28 cellular contexts compared by ENCODE assay signal in genomic region chr3:126557761-126558160, GRCh38. TPM values are rescaled to one million over a fixed set of nuclear protein-coding genes. Genes with fewer than 3 reads are reported as not detected.
A peak's percentile ranks its signal among the peaks of the same experiment; 100 is the strongest.
DNase-seq lines count a peak whose midpoint lies in the region; ATAC-seq and TF ChIP-seq lines count a peak whose summit lies in the region.
"Had no signal": no experiment of that assay in that cellular context is flagged by ENCODE, and none has a peak within 500 bp of the region (broad histone marks: within the 10 kb centered on the region; RNA-seq: fewer than 3 reads in every experiment).

No MANE protein-coding gene starts in this region.

- H3K4me2 ChIP-seq in H9 (ENCODE audit: insufficient read depth, insufficient read length, low read length), result no peak overlapping the region
- H3K4me2 ChIP-seq in OCI-LY7 (ENCODE audit: low read length), result no peak overlapping the region

- H3K27me3 ChIP-seq in H9 (ENCODE audit: insufficient read depth, low read length) (no peaks in the 10 kb centered on the region), esophagus muscularis mucosa (peaks cover 0 to 8% (median 0%) of the 10 kb centered on the region in 4 donors)
- H3K27me3 ChIP-seq: uterus had no signal

- no peak overlapping the region for H2BK120ac ChIP-seq in H9 (ENCODE audit: low read depth, low read length, poor library complexity, severe bottlenecking)

- H2BK12ac ChIP-seq in H9 (ENCODE audit: insufficient read length, low read depth, low read length), result no peak overlapping the region

- peaks cover 4 to 5% of the 10 kb centered on the region in 2 experiments; a peak in 2 of 4 replicates for H3K4me1 Mint-ChIP-seq in H9
- H3K4me1 Mint-ChIP-seq: activated CD4-positive, alpha-beta T cell treated with anti-CD3 and anti-CD28 coated beads for 36 hours; activated naive CD8-positive, alpha-beta T cell treated with anti-CD3 and anti-CD28 coated beads, Interleukin-2, amount 10 ng/mL, durations not matched to agents 7 days and 5 days; stimulated activated effector memory CD8-positive, alpha-beta T cell treated with anti-CD3 and anti-CD28 coated beads, Interleukin-12 subunit alpha, Interleukin-12 subunit beta, amount 100 ng/mL, for 72 hours had no signal

- no peak overlapping the region for H2BK15ac ChIP-seq in H9 (ENCODE audit: low read depth, low read length)

- no peak overlapping the region for H3K23ac ChIP-seq in H9 (ENCODE audit: insufficient read length, low read depth, low read length)

- no peaks in the 10 kb centered on the region for H4K20me1 ChIP-seq in H9 (ENCODE audit: control insufficient read depth, insufficient read depth, insufficient read length)
- no peaks in the 10 kb centered on the region for H4K20me1 ChIP-seq in OCI-LY7 (ENCODE audit: insufficient read depth, low read length)

- CTCF ChIA-PET in OCI-LY7 (lab: Charles Lee; ENCODE audit: unreplicated experiment), result no interaction called here

- no peak for TF ChIP-seq POLR2A in esophagus muscularis mucosa (IDR thresholded peaks at IDR 0.05; ENCODE audit: low read depth)

- no peak overlapping the region for H3K4ac ChIP-seq in H9 (ENCODE audit: low read depth, low read length)

- H3K79me1 ChIP-seq in H9 (ENCODE audit: insufficient read depth, low read depth, low read length, poor library complexity, severe bottlenecking), result no peaks in the 10 kb centered on the region

- ATAC-seq in HG03469 (IDR thresholded peaks at IDR 0.05; ENCODE audit: unreplicated experiment), result no peak
- ATAC-seq: activated CD4-positive, alpha-beta T cell treated with anti-CD3 and anti-CD28 coated beads for 36 hours had no signal

- intact Hi-C loops in esophagus muscularis mucosa (cut with DNase I), result no loop called here
- intact Hi-C loops in posterior vena cava (cut with DNase I), result no loop called here
- intact Hi-C loops in OCI-LY7 (cut with micrococcal nuclease; ENCODE audit: unreplicated experiment), result no loop called here

- TF ChIP-seq EP300 in esophagus muscularis mucosa (IDR thresholded peaks at IDR 0.05), result no peak

- no peaks in the 10 kb centered on the region for H3K4me1 ChIP-seq in H9 (ENCODE audit: insufficient read depth, low read length)
- H3K4me1 ChIP-seq in esophagus muscularis mucosa, result no peaks in the 10 kb centered on the region
- no peaks in the 10 kb centered on the region for H3K4me1 ChIP-seq in OCI-LY7 (ENCODE audit: insufficient read depth, low read length, poor library complexity, severe bottlenecking)
- H3K4me1 ChIP-seq: uterus had no signal

- H3K36me3 ChIP-seq in esophagus muscularis mucosa (no peaks in the 10 kb centered on the region), OCI-LY7 (ENCODE audit: insufficient read depth, low read length) (no peaks in the 10 kb centered on the region)
- H3K36me3 ChIP-seq: uterus had no signal

- H3K9me3 ChIP-seq in H9 (ENCODE audit: control insufficient read depth, low read depth, low read length) (no peaks in the 10 kb centered on the region), esophagus muscularis mucosa (peaks cover 0 to 15% (median 8%) of the 10 kb centered on the region in 4 donors), OCI-LY7 (ENCODE audit: low read length) (no peaks in the 10 kb centered on the region)
- H3K9me3 ChIP-seq: uterus had no signal

- H3K27me3 Mint-ChIP-seq in H9 (ENCODE audit: low read depth), result no peaks in the 10 kb centered on the region; the same call in none of the 2 replicates
- H3K27me3 Mint-ChIP-seq: activated CD4-positive, alpha-beta T cell treated with anti-CD3 and anti-CD28 coated beads for 36 hours had no signal

- H3K56ac ChIP-seq in H9 (ENCODE audit: insufficient read length, low read depth, low read length), result no peak overlapping the region

- no peak overlapping the region for H2BK5ac ChIP-seq in H9 (ENCODE audit: insufficient read length, low read length)

- no peaks in the 10 kb centered on the region for H3K36me3 Mint-ChIP-seq in H9 (ENCODE audit: insufficient read depth in 1 of 3, low read depth in 3 of 3)
- H3K36me3 Mint-ChIP-seq: activated naive CD8-positive, alpha-beta T cell treated with anti-CD3 and anti-CD28 coated beads, Interleukin-2, amount 10 ng/mL, durations not matched to agents 7 days and 5 days; stimulated activated effector memory CD8-positive, alpha-beta T cell treated with anti-CD3 and anti-CD28 coated beads, Interleukin-12 subunit alpha, Interleukin-12 subunit beta, amount 100 ng/mL, for 72 hours had no signal

- H3K14ac ChIP-seq in H9 (ENCODE audit: insufficient read depth, low read length), result no peak overlapping the region

- no peak overlapping the region for H3K18ac ChIP-seq in H9 (ENCODE audit: insufficient read length, low read depth, low read length)

- H3K4me3 ChIP-seq in esophagus muscularis mucosa (no peak overlapping the region), OCI-LY7 (ENCODE audit: low read depth, low read length, poor library complexity, severe bottlenecking) (no peak overlapping the region)
- H3K4me3 ChIP-seq: lung, SK-N-MC, uterus had no signal

- no CpG with 5 or more reads among the region's 6 CpGs for WGBS in H9 (ENCODE audit: extremely low coverage, insufficient read length, low lambda C conversion rate)
- 89% methylated on average over 5 of the region's 6 CpGs for WGBS in esophagus muscularis mucosa

- POLR2A ChIA-PET in OCI-LY7 (lab: Charles Lee), result no interaction called here

- H2BK20ac ChIP-seq in H9 (ENCODE audit: low read depth, low read length, poor library complexity, severe bottlenecking), result no peak overlapping the region

- H3K23me2 ChIP-seq in H9 (ENCODE audit: insufficient read length, low read depth, low read length, poor library complexity, severe bottlenecking), result no peaks in the 10 kb centered on the region

- BruUV-seq in OCI-LY7 (replicated peaks; lab: Mats Ljungman, UMichigan), result no TSS peak

- H3T11ph ChIP-seq in H9 (ENCODE audit: low read length), result no peak overlapping the region

- H3K79me2 ChIP-seq in H9 (ENCODE audit: insufficient read depth, low read length) (no peaks in the 10 kb centered on the region), OCI-LY7 (ENCODE audit: insufficient read depth, low read depth, low read length) (no peaks in the 10 kb centered on the region)

- peaks cover 0 to 1% of the 10 kb centered on the region in 2 experiments; a peak in 2 of 5 replicates for H3K9me3 Mint-ChIP-seq in H9
- H3K9me3 Mint-ChIP-seq: activated naive CD8-positive, alpha-beta T cell treated with anti-CD3 and anti-CD28 coated beads, Interleukin-2, amount 10 ng/mL, durations not matched to agents 7 days and 5 days; activated T-helper 2 cell treated with anti-CD3 and anti-CD28 coated beads, Interferon-gamma antibody, Interleukin-2, Interleukin-4, amounts not matched to agents 10 μg/mL and 5 μg/mL and 100 μg/mL, durations not matched to agents 14 hours and 24 hours and 36 hours had no signal

- no peak overlapping the region for H2AK5ac ChIP-seq in H9 (ENCODE audit: insufficient read length, low read length)

- H2AFZ ChIP-seq in H9 (ENCODE audit: low read length), result no peak overlapping the region
- no peak overlapping the region for H2AFZ ChIP-seq in OCI-LY7 (ENCODE audit: low read length)

- no peak overlapping the region for H3K27ac ChIP-seq in H9 (ENCODE audit: insufficient read length, low read depth, low read length)
- H3K27ac ChIP-seq in esophagus muscularis mucosa (replicated peaks in 1 of 4), result no peak overlapping the region
- no peak overlapping the region for H3K27ac ChIP-seq in OCI-LY7 (ENCODE audit: low read depth, low read length, poor library complexity, severe bottlenecking)
- H3K27ac ChIP-seq: RWPE1, SK-N-MC, uterus had no signal

- no peak overlapping the region for H4K91ac ChIP-seq in H9 (ENCODE audit: insufficient read length, low read depth, low read length)

- no peak overlapping the region for H3K9ac ChIP-seq in H9 (ENCODE audit: extremely low read depth, insufficient read length, low read length)

- H4K8ac ChIP-seq in H9 (replicated peaks; ENCODE audit: insufficient read length, low read depth, low read length), result no peak overlapping the region

- no peak overlapping the region for H3K4me3 Mint-ChIP-seq in H9
- H3K4me3 Mint-ChIP-seq: activated CD4-positive, alpha-beta T cell treated with anti-CD3 and anti-CD28 coated beads for 36 hours; activated naive CD8-positive, alpha-beta T cell treated with anti-CD3 and anti-CD28 coated beads, Interleukin-2, amount 10 ng/mL, durations not matched to agents 7 days and 5 days; stimulated activated effector memory CD8-positive, alpha-beta T cell treated with anti-CD3 and anti-CD28 coated beads, Interleukin-12 subunit alpha, Interleukin-12 subunit beta, amount 100 ng/mL, for 72 hours had no signal

- TF ChIP-seq CTCF in H9 (conservative IDR thresholded peaks at IDR 0.05) (no peak), esophagus muscularis mucosa (IDR thresholded peaks at IDR 0.05) (no peak), OCI-LY7 (conservative IDR thresholded peaks at IDR 0.05; ENCODE audit: low read length) (no peak)

- DNase-seq in D341Med (ENCODE audit: low spot score), result peak; percentile 9
- DNase-seq in H9, result peak; percentile 34
- DNase-seq in esophagus muscularis mucosa (ENCODE audit: extremely low spot score), result peak; percentile 85
- DNase-seq in posterior vena cava (ENCODE audit: low spot score), result peak; percentile 19
- DNase-seq in HUDEP-2 (lab: John Stamatoyannopoulos, UW; ENCODE audit: unreplicated experiment in 76 of 76), result no peak
- no peak for DNase-seq in OCI-LY7 (ENCODE audit: low spot score)
- DNase-seq: activated CD4-positive, alpha-beta T cell treated with anti-CD3 and anti-CD28 coated beads for 36 hours; central memory CD4-positive, alpha-beta T cell; EL; GOT3; Kasumi-1; NCI-H1048; NCI-H187 treated with DMSO at 0.1 percent for 48 hours; nucleus accumbens; stimulated activated CD4-positive, alpha-beta T cell treated with anti-CD3 and anti-CD28 coated beads, Interleukin-2, amount 100 ng/mL, for 48 hours; T-helper 2 cell had no signal

- H4K5ac ChIP-seq in H9 (ENCODE audit: insufficient read length, low read depth, low read length), result no peak overlapping the region

- H3K9me2 ChIP-seq in OCI-LY7 (ENCODE audit: insufficient read depth, low read length), result no peaks in the 10 kb centered on the region

- H3K27ac Mint-ChIP-seq in H9, result no peak overlapping the region
- H3K27ac Mint-ChIP-seq: activated CD4-positive, alpha-beta T cell treated with anti-CD3 and anti-CD28 coated beads for 36 hours; activated naive CD8-positive, alpha-beta T cell treated with anti-CD3 and anti-CD28 coated beads, Interleukin-2, amount 10 ng/mL, durations not matched to agents 7 days and 5 days; activated T-helper 2 cell treated with anti-CD3 and anti-CD28 coated beads, Interferon-gamma antibody, Interleukin-2, Interleukin-4, amounts not matched to agents 10 μg/mL and 5 μg/mL and 100 μg/mL, durations not matched to agents 14 hours and 24 hours and 36 hours; stimulated activated effector memory CD8-positive, alpha-beta T cell treated with anti-CD3 and anti-CD28 coated beads, Interleukin-12 subunit alpha, Interleukin-12 subunit beta, amount 100 ng/mL, for 72 hours had no signal

RNA-seq across cellular contexts. Expression of gene C3orf22, which starts 1.0 kb away (rescaled TPM):
- not detected in 2 replicates for total RNA-seq in H9 (2021)
- total RNA-seq in esophagus muscularis mucosa, result not detected
- total RNA-seq in posterior vena cava, result not detected
- total RNA-seq in OCI-LY7 (2014; rRNA removed; shearing (Covaris generic)), result not detected in 2 replicates
- total RNA-seq in OCI-LY7 (2022), result not detected in 2 replicates
- total RNA-seq: activated CD4-positive, alpha-beta T cell treated with anti-CD3 and anti-CD28 coated beads for 36 hours; activated naive CD8-positive, alpha-beta T cell treated with anti-CD3 and anti-CD28 coated beads, Interleukin-2, amount 10 ng/mL, durations not matched to agents 7 days and 5 days; activated T-helper 2 cell treated with anti-CD3 and anti-CD28 coated beads, Interferon-gamma antibody, Interleukin-2, Interleukin-4, amounts not matched to agents 10 μg/mL and 5 μg/mL and 100 μg/mL, durations not matched to agents 14 hours and 24 hours and 36 hours; astrocyte; dermis microvascular lymphatic vessel endothelial cell; renal cortical epithelial cell; temporal lobe; uterus had no signal

RNA-seq across cellular contexts. Expression of gene CHST13, which starts 33.8 kb away (rescaled TPM):
- 0.85 and 0.99 TPM in 2 replicates for total RNA-seq in H9 (2021)
- under 1 TPM; 0.19 to 0.69 (median 0.37) TPM for total RNA-seq in esophagus muscularis mucosa
- total RNA-seq in posterior vena cava, result under 1 TPM; 0.86 to 0.88 TPM
- not detected in 2 replicates for total RNA-seq in OCI-LY7 (2014; rRNA removed; shearing (Covaris generic))
- not detected in 2 replicates for total RNA-seq in OCI-LY7 (2022)
- total RNA-seq: activated CD4-positive, alpha-beta T cell treated with anti-CD3 and anti-CD28 coated beads for 36 hours; activated T-helper 2 cell treated with anti-CD3 and anti-CD28 coated beads, Interferon-gamma antibody, Interleukin-2, Interleukin-4, amounts not matched to agents 10 μg/mL and 5 μg/mL and 100 μg/mL, durations not matched to agents 14 hours and 24 hours and 36 hours; astrocyte; dermis microvascular lymphatic vessel endothelial cell; temporal lobe had no signal

RNA-seq across cellular contexts. Expression of gene UROC1, which starts 40.2 kb away (rescaled TPM):
- total RNA-seq in H9 (2021) (not detected in 2 replicates), esophagus muscularis mucosa (not detected), posterior vena cava (not detected), OCI-LY7 (2022) (not detected in 2 replicates)
- 0.09 TPM in 1 of 2 replicates, not detected in the other for total RNA-seq in OCI-LY7 (2014; rRNA removed; shearing (Covaris generic))
- total RNA-seq: activated CD4-positive, alpha-beta T cell treated with anti-CD3 and anti-CD28 coated beads for 36 hours; activated naive CD8-positive, alpha-beta T cell treated with anti-CD3 and anti-CD28 coated beads, Interleukin-2, amount 10 ng/mL, durations not matched to agents 7 days and 5 days; activated T-helper 2 cell treated with anti-CD3 and anti-CD28 coated beads, Interferon-gamma antibody, Interleukin-2, Interleukin-4, amounts not matched to agents 10 μg/mL and 5 μg/mL and 100 μg/mL, durations not matched to agents 14 hours and 24 hours and 36 hours; astrocyte; dermis microvascular lymphatic vessel endothelial cell; renal cortical epithelial cell; temporal lobe had no signal

Comparison
In these comparisons a context has a peak if more than half of its experiments do, and no peak if none do; other contexts are left out.
1. DNase-seq: peak in D341Med (single experiment), H9 (single experiment), esophagus muscularis mucosa (single experiment) and posterior vena cava (single experiment); none in HUDEP-2 (0 of 76) and OCI-LY7 (single experiment).